Comparison of ENCODE assay signal across 8 cellular contexts in genomic region chr19:38387550-38388309, GRCh38. TPM values are rescaled to one million over a fixed set of nuclear protein-coding genes. Genes with fewer than 3 reads are reported as not detected.
DNase-seq lines count a peak whose midpoint lies in the region; TF ChIP-seq lines count a peak whose summit lies in the region.

TSS of gene GGN (minus strand) at chr19:38388034. CDS start at chr19:38387261, 773 bp downstream.

- H3K9me3 ChIP-seq in right atrium auricular region, result no peaks in the 10 kb centered on the region

- peaks cover 26% of the 10 kb centered on the region for H3K36me3 Mint-ChIP-seq in T-helper 2 cell treated with Interferon-gamma antibody and Interleukin-4, amounts not matched to agents 5 μg/mL and 100 μg/mL, for 36 hours (ENCODE audit: low read depth)
- H3K36me3 Mint-ChIP-seq in progenitor cell of endocrine pancreas (ENCODE audit: insufficient read depth), result peaks cover 13% of the 10 kb centered on the region
- H3K36me3 Mint-ChIP-seq in type B pancreatic cell, result peaks cover 13% of the 10 kb centered on the region

- H3K27me3 ChIP-seq in right atrium auricular region, result no peaks in the 10 kb centered on the region

- H3K9me3 Mint-ChIP-seq in T-helper 2 cell treated with Interferon-gamma antibody and Interleukin-4, amounts not matched to agents 5 μg/mL and 100 μg/mL, for 36 hours, result no peaks in the 10 kb centered on the region
- H3K9me3 Mint-ChIP-seq in progenitor cell of endocrine pancreas (ENCODE audit: low read depth), result no peaks in the 10 kb centered on the region
- H3K9me3 Mint-ChIP-seq in type B pancreatic cell, result no peaks in the 10 kb centered on the region

- peak within 1 kb of the TSS; percentile 90 for H3K27ac Mint-ChIP-seq in T-helper 2 cell treated with Interferon-gamma antibody and Interleukin-4, amounts not matched to agents 5 μg/mL and 100 μg/mL, for 36 hours
- H3K27ac Mint-ChIP-seq in progenitor cell of endocrine pancreas (peak within 1 kb of the TSS; percentile 91), type B pancreatic cell (peak within 1 kb of the TSS; percentile 90)

- peaks cover 14% of the 10 kb centered on the region for H3K4me1 Mint-ChIP-seq in T-helper 2 cell treated with Interferon-gamma antibody and Interleukin-4, amounts not matched to agents 5 μg/mL and 100 μg/mL, for 36 hours (ENCODE audit: low read depth)
- H3K4me1 Mint-ChIP-seq in progenitor cell of endocrine pancreas (ENCODE audit: low read depth), result peaks cover 10% of the 10 kb centered on the region
- peaks cover 9% of the 10 kb centered on the region for H3K4me1 Mint-ChIP-seq in type B pancreatic cell (ENCODE audit: unreplicated experiment)

- peaks cover 0 to 46% of the 10 kb centered on the region in 2 donors for H3K4me1 ChIP-seq in right atrium auricular region

- DNase-seq in AG09319 (ENCODE audit: extremely low read depth, low read depth), result peak; percentile 85
- peak; percentile 92 for DNase-seq in GM20000 (ENCODE audit: low spot score)
- peak; percentile 55 for DNase-seq in NCI-H1417 treated with DMSO at 0.1 percent for 48 hours (lab: John Stamatoyannopoulos, UW)
- DNase-seq in T-helper 2 cell treated with Interferon-gamma antibody and Interleukin-4, amounts not matched to agents 5 μg/mL and 100 μg/mL, for 36 hours (ENCODE audit: low spot score), result peak; percentile 78
- DNase-seq in right atrium auricular region (ENCODE audit: low spot score), result peak; percentile 77
- DNase-seq in progenitor cell of endocrine pancreas (ENCODE audit: low spot score, unreplicated experiment), result peak; percentile 85
- DNase-seq in type B pancreatic cell (ENCODE audit: extremely low spot score, unreplicated experiment), result peak; percentile 92

- peak within 1 kb of the TSS; percentile 89 for H3K4me3 Mint-ChIP-seq in T-helper 2 cell treated with Interferon-gamma antibody and Interleukin-4, amounts not matched to agents 5 μg/mL and 100 μg/mL, for 36 hours
- peak within 1 kb of the TSS; percentile 84 for H3K4me3 Mint-ChIP-seq in progenitor cell of endocrine pancreas (ENCODE audit: low read depth)
- H3K4me3 Mint-ChIP-seq in type B pancreatic cell, result peak within 1 kb of the TSS; percentile 95

- peaks cover 25% of the 10 kb centered on the region for H3K27me3 Mint-ChIP-seq in T-helper 2 cell treated with Interferon-gamma antibody and Interleukin-4, amounts not matched to agents 5 μg/mL and 100 μg/mL, for 36 hours (ENCODE audit: low read depth)
- H3K27me3 Mint-ChIP-seq in progenitor cell of endocrine pancreas, result peaks cover 10% of the 10 kb centered on the region
- peaks cover 34% of the 10 kb centered on the region for H3K27me3 Mint-ChIP-seq in type B pancreatic cell

- H3K27ac ChIP-seq in angular gyrus (ENCODE audit: low read depth, low read length) (peak within 1 kb of the TSS; percentile 55), right atrium auricular region (peak within 1 kb of the TSS; percentile 54 to 61)

- peaks cover 28% of the 10 kb centered on the region for H3K36me3 ChIP-seq in right atrium auricular region

- peak within 1 kb of the TSS; percentile 47 to 57 for H3K4me3 ChIP-seq in right atrium auricular region

- no peak for TF ChIP-seq CTCF in AG09319 (IDR thresholded peaks at IDR 0.05; ENCODE audit: low read depth, low read length)
- TF ChIP-seq CTCF in GM20000 (IDR thresholded peaks at IDR 0.05; ENCODE audit: extremely low read depth, missing control alignments), result no peak
- no peak for TF ChIP-seq CTCF in right atrium auricular region (IDR thresholded peaks at IDR 0.05)
- TF ChIP-seq CTCF in progenitor cell of endocrine pancreas (IDR thresholded peaks at IDR 0.05; ENCODE audit: unreplicated experiment), result no peak
- TF ChIP-seq CTCF in type B pancreatic cell (conservative IDR thresholded peaks at IDR 0.05), result no peak

RNA-seq across cellular contexts. Expression of gene GGN, which starts in this region (rescaled TPM):
- total RNA-seq in right atrium auricular region (1 to 10 TPM in 1 of 2 donors, under 1 TPM in 1; 0.37 to 1.3 TPM), progenitor cell of endocrine pancreas (2.8 and 3.3 TPM in 2 replicates), type B pancreatic cell (ENCODE audit: low replicate concordance) (1.1 and 1.5 TPM in 2 replicates)

Comparison
In these comparisons a context has a peak if more than half of its experiments do, and no peak if none do; other contexts are left out.
1. Peak in every context shown above with its lines: DNase-seq, H3K4me3 ChIP-seq and H3K27ac ChIP-seq.